In the genomic region with DNA sequence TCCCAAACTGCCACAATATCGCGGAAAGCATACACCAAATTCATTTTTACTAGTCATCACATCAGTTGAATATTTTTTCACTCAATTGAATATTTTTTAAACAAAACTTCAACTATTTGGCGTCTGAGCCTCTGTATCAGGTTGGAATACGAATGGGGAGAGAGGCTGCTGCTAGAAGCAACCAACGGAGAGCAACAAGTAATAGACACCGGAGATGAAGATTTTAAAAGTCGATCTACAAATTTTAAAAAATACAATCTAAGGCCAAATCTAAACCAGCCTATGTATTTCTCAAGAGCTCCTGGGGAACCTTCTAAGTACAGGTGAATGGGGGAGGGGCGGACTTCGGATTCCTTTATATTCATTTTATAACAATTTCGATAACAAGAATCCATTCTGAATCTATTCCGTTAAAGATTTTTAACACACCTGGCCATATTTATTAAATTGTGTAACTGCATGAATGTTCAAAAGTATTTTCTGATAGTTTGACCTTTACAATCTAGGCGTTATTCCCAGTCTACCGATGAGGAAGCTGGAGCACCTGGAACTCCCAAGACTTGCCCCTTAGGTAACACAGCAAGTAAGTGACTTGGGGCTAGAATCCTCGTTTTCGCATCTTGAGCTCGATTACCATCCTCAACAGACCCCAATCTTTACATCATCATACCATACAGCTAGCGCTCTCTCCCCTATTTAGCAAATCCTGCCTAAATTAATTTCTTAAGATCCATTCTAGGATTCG, we compare ENCODE assay signal across 8 cellular contexts. TPM values are rescaled to one million over a fixed set of nuclear protein-coding genes. Genes with fewer than 3 reads are reported as not detected.
DNase-seq lines count a peak whose midpoint lies in the region; ATAC-seq, FAIRE-seq and TF ChIP-seq lines count a peak whose summit lies in the region.

No MANE protein-coding gene starts in this region.

- H3K27ac Mint-ChIP-seq in CD14-positive monocyte: peak overlapping the region in 1 of 7 donors; percentile 61

- DNase-seq in CD14-positive monocyte (ENCODE audit: low spot score): no peak
- no peak for DNase-seq in breast epithelium (ENCODE audit: low spot score in 2 of 2)
- peak in 1 of 3 donors; percentile 44 for DNase-seq in mucosa of descending colon
- DNase-seq in NOMO-1 (lab: John Stamatoyannopoulos, UW; ENCODE audit: unreplicated experiment in 2 of 2): no peak
- DNase-seq in GM19239 (ENCODE audit: insufficient read length, low spot score): no peak
- DNase-seq in GM19238 (ENCODE audit: insufficient read length, low spot score): no peak
- DNase-seq in NCI-H446 (lab: John Stamatoyannopoulos, UW): no peak

- FAIRE-seq in GM19239 (lab: Jason Lieb, UNC): no peak

- no peaks in the 10 kb centered on the region for H3K9me3 Mint-ChIP-seq in CD14-positive monocyte

- H3K9me3 ChIP-seq in HUES48 (ENCODE audit: control insufficient read depth, insufficient read depth, low read length): no peaks in the 10 kb centered on the region
- no peaks in the 10 kb centered on the region for H3K9me3 ChIP-seq in breast epithelium
- no peaks in the 10 kb centered on the region for H3K9me3 ChIP-seq in mucosa of descending colon

- H3K27ac ChIP-seq in HUES48 (ENCODE audit: low read depth, low read length): peak overlapping the region; percentile 83
- no peak overlapping the region for H3K27ac ChIP-seq in breast epithelium

- TF ChIP-seq POLR2A in breast epithelium (IDR thresholded peaks at IDR 0.05): no peak

- TF ChIP-seq CTCF in CD14-positive monocyte (IDR thresholded peaks at IDR 0.05) (no peak), breast epithelium (IDR thresholded peaks at IDR 0.05) (no peak), mucosa of descending colon (IDR thresholded peaks at IDR 0.05) (no peak)

- H3K4me3 ChIP-seq in HUES48 (ENCODE audit: low read depth, low read length): peak overlapping the region; percentile 97
- H3K4me3 ChIP-seq in breast epithelium: peak overlapping the region; percentile 73 to 87 (median 78)
- H3K4me3 ChIP-seq in mucosa of descending colon: peak overlapping the region; percentile 20

- H3K27me3 ChIP-seq in HUES48 (ENCODE audit: control insufficient read depth, insufficient read depth, low read length) (no peaks in the 10 kb centered on the region), breast epithelium (no peaks in the 10 kb centered on the region)

- intact Hi-C loops in CD14-positive monocyte (cut with micrococcal nuclease) (loop anchor here (10.0 kb wide), 3 partner anchors 45 to 235 kb away; partner anchors contain the start of genes GPR137C (in 1 of the 2), STYX (in 1 of the 2) and TXNDC16 (in 1 of the 2)), breast epithelium (cut with DNase I; ENCODE audit: low total_unique reads) (no loop called here), mucosa of descending colon (cut with DNase I, micrococcal nuclease) (no loop called here)

- peaks cover 19% of the 10 kb centered on the region for H3K4me1 ChIP-seq in HUES48 (ENCODE audit: control insufficient read depth, insufficient read depth, low read length)
- no peaks in the 10 kb centered on the region for H3K4me1 ChIP-seq in breast epithelium
- peaks cover 9% of the 10 kb centered on the region for H3K4me1 ChIP-seq in mucosa of descending colon (ENCODE audit: low read depth)

- H3K36me3 ChIP-seq in HUES48 (ENCODE audit: control insufficient read depth, insufficient read depth, low read length) (no peaks in the 10 kb centered on the region; the same call in 1 of the 2 replicates), breast epithelium (no peaks in the 10 kb centered on the region), mucosa of descending colon (ENCODE audit: low read depth) (no peaks in the 10 kb centered on the region)

- H3K4me3 Mint-ChIP-seq in CD14-positive monocyte: peak overlapping the region; percentile 92

- peaks cover 18% of the 10 kb centered on the region for H3K4me1 Mint-ChIP-seq in CD14-positive monocyte

- ATAC-seq in mucosa of descending colon: no peak

- peaks cover 0 to 6% (median 0%) of the 10 kb centered on the region in 3 donors for H3K27me3 Mint-ChIP-seq in CD14-positive monocyte (ENCODE audit: low read depth in 3 of 3)

- H3K36me3 Mint-ChIP-seq in CD14-positive monocyte: peaks cover 0 to 2% of the 10 kb centered on the region in 2 donors

- peak overlapping the region; percentile 80 for H3K9ac ChIP-seq in HUES48 (ENCODE audit: low read depth, low read length)

RNA-seq across cellular contexts. Expression of gene GNPNAT1, which starts 1.2 kb away (rescaled TPM):
- 1 to 10 TPM; 1.9 to 3.1 TPM for polyA plus RNA-seq in CD14-positive monocyte
- total RNA-seq in breast epithelium (10 to 100 TPM; 13.1 to 21.2 (median 18.7) TPM), mucosa of descending colon (10 to 100 TPM; 19.9 to 33.1 (median 21.4) TPM)

Comparison
In these comparisons a context has a peak if more than half of its experiments do, and no peak if none do; other contexts are left out.
1. H3K4me3 ChIP-seq: peak in every context shown above with its lines; median percentile 97 in HUES48; 78 in breast epithelium; 20 in mucosa of descending colon.
2. intact Hi-C loops: an anchor here in CD14-positive monocyte (10.0 kb wide); none called in breast epithelium and mucosa of descending colon.